Comparison of ENCODE assay signal across 7 cellular contexts in the genomic region with DNA sequence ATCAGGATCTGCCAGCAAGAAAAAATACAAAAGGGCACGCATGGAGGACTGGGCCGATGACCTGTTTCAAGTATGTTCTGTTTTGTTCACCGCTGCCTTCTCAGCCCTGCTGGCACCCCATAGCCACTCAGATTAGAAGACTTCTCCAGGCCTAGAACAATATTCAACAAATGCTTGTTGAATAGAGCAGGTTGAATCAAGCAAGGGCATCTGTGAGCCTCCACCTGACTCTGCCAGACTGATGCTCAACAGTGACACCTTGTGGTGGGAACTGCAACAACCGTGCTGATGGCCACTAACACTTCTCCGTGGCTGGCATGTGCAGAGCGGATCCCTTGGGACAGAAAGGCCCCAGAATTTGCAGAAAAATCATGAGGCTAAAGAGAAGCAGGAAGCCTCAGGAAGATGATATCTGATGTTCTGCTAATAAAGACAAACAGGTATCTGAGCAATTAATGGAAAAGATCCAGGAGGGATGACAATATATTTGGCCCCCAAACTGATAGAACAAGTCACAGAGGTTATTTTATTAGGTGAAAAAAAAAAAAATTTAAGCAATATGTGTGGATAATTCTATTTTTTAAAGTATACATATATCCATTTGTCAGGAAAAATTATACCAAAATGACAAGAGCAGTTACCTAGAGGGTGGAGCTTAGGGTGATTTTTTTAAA.
DNase-seq lines count a peak whose midpoint lies in the region; TF ChIP-seq lines count a peak whose summit lies in the region.

No MANE protein-coding gene starts in this region.

- no peak overlapping the region for H4K91ac ChIP-seq in mesenchymal stem cell (ENCODE audit: low read length)

- peaks cover 0 to 7% (median 0%) of the 10 kb centered on the region in 5 experiments for H3K9me3 Mint-ChIP-seq in brain

- 46% methylated on average over 6 of the region's 6 CpGs for WGBS in mesenchymal stem cell

- H3K9ac ChIP-seq in mesenchymal stem cell (ENCODE audit: low read length): no peak overlapping the region

- H3K4ac ChIP-seq in mesenchymal stem cell (ENCODE audit: low read depth in 1 of 2, low read length in 2 of 2): no peak overlapping the region

- no peak overlapping the region for H3K14ac ChIP-seq in mesenchymal stem cell (ENCODE audit: low read length in 2 of 2)

- no peak overlapping the region for H2BK15ac ChIP-seq in mesenchymal stem cell (ENCODE audit: low read depth, poor library complexity, severe bottlenecking)

- H2AFZ ChIP-seq in mesenchymal stem cell (ENCODE audit: low read depth, low read length): no peak overlapping the region

- H3K9me3 ChIP-seq in mesenchymal stem cell (ENCODE audit: control insufficient read depth, low read length): peaks cover 3% of the 10 kb centered on the region

- TF ChIP-seq CTCF in brain (conservative IDR thresholded peaks at IDR 0.05): peak; percentile 48 to 82

- no peaks in the 10 kb centered on the region for H3K4me1 Mint-ChIP-seq in brain

- no peak overlapping the region for H2AK5ac ChIP-seq in mesenchymal stem cell (ENCODE audit: low read length, severe bottlenecking)

- no peak overlapping the region for H2BK120ac ChIP-seq in mesenchymal stem cell (ENCODE audit: low read depth, low read length)

- H3K4me1 ChIP-seq in mesenchymal stem cell (ENCODE audit: control insufficient read depth, insufficient read depth, low read depth, low read length): no peaks in the 10 kb centered on the region

- no peak overlapping the region for H3K4me3 Mint-ChIP-seq in brain

- peak; percentile 7 for DNase-seq in GDM1 (lab: John Stamatoyannopoulos, UW)
- DNase-seq in KG1 (lab: John Stamatoyannopoulos, UW): peak; percentile 2
- DNase-seq in RPMI7951 (ENCODE audit: low read depth): peak; percentile 42
- peak; percentile 51 for DNase-seq in mesenchymal stem cell
- DNase-seq in OCI-M2 (lab: John Stamatoyannopoulos, UW; ENCODE audit: unreplicated experiment): no peak
- DNase-seq in GM19240 (ENCODE audit: insufficient read length, low spot score): no peak

- H3K4me2 ChIP-seq in mesenchymal stem cell (ENCODE audit: low read length, poor library complexity, severe bottlenecking): no peak overlapping the region

- H2BK5ac ChIP-seq in mesenchymal stem cell (ENCODE audit: low read depth, low read length, poor library complexity, severe bottlenecking): no peak overlapping the region

- H3K4me3 ChIP-seq in mesenchymal stem cell (ENCODE audit: insufficient read depth in 1 of 2, low read depth in 1 of 2, low read length in 2 of 2): no peak overlapping the region

- H3K18ac ChIP-seq in mesenchymal stem cell (ENCODE audit: low read depth in 1 of 2, low read length in 2 of 2): no peak overlapping the region

- no peak overlapping the region for H3K23ac ChIP-seq in mesenchymal stem cell (ENCODE audit: low read length in 2 of 2)

- H3K27ac Mint-ChIP-seq in brain: no peak overlapping the region

- no peaks in the 10 kb centered on the region for H3K27me3 Mint-ChIP-seq in brain

- H3K36me3 Mint-ChIP-seq in brain: peaks cover 5% of the 10 kb centered on the region

- H3K27ac ChIP-seq in mesenchymal stem cell (ENCODE audit: low read length, poor library complexity, severe bottlenecking): no peak overlapping the region

- H4K8ac ChIP-seq in mesenchymal stem cell (ENCODE audit: low read length): no peak overlapping the region

- H3K79me1 ChIP-seq in mesenchymal stem cell (replicated peaks; ENCODE audit: low read length, poor library complexity, severe bottlenecking): no peaks in the 10 kb centered on the region

- H3K27me3 ChIP-seq in mesenchymal stem cell (ENCODE audit: control insufficient read depth in 1 of 2, insufficient read depth in 1 of 2, low read length in 2 of 2): peaks cover 10 to 30% of the 10 kb centered on the region in 2 experiments

- H3K36me3 ChIP-seq in mesenchymal stem cell (ENCODE audit: control insufficient read depth in 1 of 2, insufficient read depth in 2 of 2, low read depth in 1 of 2, low read length in 2 of 2): no peaks in the 10 kb centered on the region

- H2BK12ac ChIP-seq in mesenchymal stem cell (ENCODE audit: low read length in 2 of 2): no peak overlapping the region

Comparison
In these comparisons a context has a peak if more than half of its experiments do, and no peak if none do; other contexts are left out.
1. DNase-seq: peak in GDM1 (single experiment), KG1 (single experiment), RPMI7951 (single experiment) and mesenchymal stem cell (single experiment); none in OCI-M2 (single experiment) and GM19240 (single experiment).